In the genomic region with DNA sequence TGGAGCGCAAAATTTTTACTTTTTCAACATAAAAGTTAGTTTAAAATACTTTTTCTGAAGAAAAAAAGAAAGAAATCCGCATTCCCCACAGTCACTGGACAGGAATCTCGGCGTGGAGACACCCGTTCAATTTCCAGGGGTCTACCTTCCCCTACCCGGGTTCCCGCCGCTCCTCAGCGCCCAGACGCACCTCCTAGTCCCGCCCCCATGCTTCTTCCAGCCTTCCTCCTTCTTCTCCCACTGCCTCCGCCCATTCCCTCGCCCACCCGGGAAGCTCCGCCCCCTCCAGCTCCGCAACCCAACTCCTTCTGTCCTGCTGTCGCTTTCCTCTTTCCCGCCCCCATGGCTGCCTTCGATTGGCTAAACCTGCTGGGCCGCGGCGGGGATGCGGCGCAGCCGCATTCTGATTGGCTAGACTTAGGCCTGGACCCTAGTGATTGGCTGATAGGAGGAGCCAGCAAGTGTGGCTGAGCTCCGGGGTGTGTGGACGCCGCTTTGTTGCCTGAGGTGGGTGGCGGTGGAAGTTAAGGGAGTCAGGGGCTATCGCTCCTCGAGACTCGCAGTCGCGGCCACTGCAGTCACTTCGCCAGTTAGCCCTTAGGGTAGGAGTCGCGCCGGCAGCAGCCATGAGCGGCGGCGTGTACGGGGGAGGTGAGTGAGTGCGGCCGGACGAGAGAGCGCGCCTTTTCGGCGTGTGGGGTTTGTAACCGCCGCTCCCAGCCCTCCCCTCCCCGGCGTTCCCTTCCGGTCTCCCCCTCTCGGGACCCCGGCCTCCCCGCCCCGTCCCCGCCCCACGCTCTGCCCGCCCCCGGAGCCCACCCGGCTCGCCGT, we compare ENCODE assay signal across 8 cellular contexts. TPM values are rescaled to one million over a fixed set of nuclear protein-coding genes. Genes with fewer than 3 reads are reported as not detected.
DNase-seq lines count a peak whose midpoint lies in the region; ATAC-seq, FAIRE-seq and TF ChIP-seq lines count a peak whose summit lies in the region.

TSS of gene ACTL6A (plus strand) at position 460 of the 831 bp plus-strand sequence. CDS start at position 627, 167 bp downstream.

- FAIRE-seq in H54 (lab: Jason Lieb, UNC) = peak; percentile 100

- H3K9me3 ChIP-seq in Loucy (ENCODE audit: insufficient read depth, low read depth, low read length) = no peaks in the 10 kb centered on the region

- intact Hi-C loops in natural killer cell (cut with micrococcal nuclease) = loop anchor here (1.0 to 2.0 kb wide), 5 partner anchors 43 to 548 kb away; partner anchors contain the start of genes MFN1, PIK3CA and ZNF639

- no peak for TF ChIP-seq CTCF in Loucy (conservative IDR thresholded peaks at IDR 0.05; ENCODE audit: low read length)
- no peak for TF ChIP-seq CTCF in natural killer cell (IDR thresholded peaks at IDR 0.05)

- H3K79me2 ChIP-seq in Loucy (ENCODE audit: insufficient read depth, low read length) = peaks cover 46% of the 10 kb centered on the region

- peak within 1 kb of the TSS; percentile 93 for H3K4me3 Mint-ChIP-seq in natural killer cell

- no peaks in the 10 kb centered on the region for H3K36me3 Mint-ChIP-seq in natural killer cell

- peaks cover 36% of the 10 kb centered on the region for H3K4me1 ChIP-seq in Loucy (ENCODE audit: insufficient read depth, low read length, poor library complexity, severe bottlenecking)

- no peaks in the 10 kb centered on the region for H3K9me3 Mint-ChIP-seq in natural killer cell

- no peaks in the 10 kb centered on the region for H3K36me3 ChIP-seq in Loucy (ENCODE audit: insufficient read depth, low read length)

- peaks cover 3 to 4% of the 10 kb centered on the region in 2 donors for H3K27me3 Mint-ChIP-seq in natural killer cell (ENCODE audit: low read depth in 2 of 2)

- peaks cover 24 to 32% of the 10 kb centered on the region in 2 donors for H3K4me1 Mint-ChIP-seq in natural killer cell

- ATAC-seq in natural killer cell = peak; percentile 91 to 97 (median 94)

- H3K27me3 ChIP-seq in Loucy (ENCODE audit: insufficient read depth, low read length, poor library complexity, severe bottlenecking) = no peaks in the 10 kb centered on the region

- H3F3A ChIP-seq in Loucy (ENCODE audit: low read depth) = no peaks in the 10 kb centered on the region

- peak within 1 kb of the TSS; percentile 85 to 90 for H3K27ac Mint-ChIP-seq in natural killer cell

- no peaks in the 10 kb centered on the region for H3K9me2 ChIP-seq in Loucy (replicated peaks; ENCODE audit: low read depth, low read length)

- peak within 1 kb of the TSS; percentile 90 for H3K4me2 ChIP-seq in Loucy (ENCODE audit: low read depth, low read length, poor library complexity, severe bottlenecking)

- peak within 1 kb of the TSS; percentile 83 for H3K4me3 ChIP-seq in Loucy (ENCODE audit: low read length, poor library complexity, severe bottlenecking)

- DNase-seq in EL (peak; percentile 100), H54 (ENCODE audit: insufficient read length, low spot score) (peak; percentile 97), fibroblast of peridontal ligament (ENCODE audit: extremely low read depth) (peak; percentile 99), natural killer cell (peak; percentile 95)
- peak; percentile 98 for DNase-seq in activated T-helper 9 cell treated with anti-CD3 and anti-CD28 coated beads, Interleukin-2, amount 50 U/mL, for 16 hours (ENCODE audit: low read depth)
- peak; percentile 99 for DNase-seq in stimulated activated naive CD4-positive, alpha-beta T cell treated with Interleukin-2 at 50 U/mL for 16 hours (lab: John Stamatoyannopoulos, UW)

- TF ChIP-seq POLR2A in H54 (IDR thresholded peaks at IDR 0.05; ENCODE audit: low read depth, low read length) = peak; percentile 90
- TF ChIP-seq POLR2A in Raji (IDR thresholded peaks at IDR 0.05; ENCODE audit: insufficient read depth, low read depth, low read length) = peak; percentile 97

- peak within 1 kb of the TSS; percentile 82 for H3K9ac ChIP-seq in Loucy (ENCODE audit: low read depth, low read length, poor library complexity, severe bottlenecking)

- H2AFZ ChIP-seq in Loucy (ENCODE audit: low read length) = peak within 1 kb of the TSS; percentile 96

- H4K20me1 ChIP-seq in Loucy (ENCODE audit: insufficient read depth, low read length, poor library complexity, severe bottlenecking) = peaks cover 38% of the 10 kb centered on the region

RNA-seq across cellular contexts. Expression of gene ACTL6A, which starts in this region (rescaled TPM):
- total RNA-seq in natural killer cell = 10 to 100 TPM; 23.1 to 29.9 (median 24.1) TPM

Comparison
In these comparisons a context has a peak if more than half of its experiments do, and no peak if none do; other contexts are left out.
1. Peak in every context shown above with its lines: DNase-seq, ATAC-seq and H3K4me3 ChIP-seq.